ENCODE assay signal across 20 cellular contexts in genomic region chr19:18672044-18672451, GRCh38. TPM values are rescaled to one million over a fixed set of nuclear protein-coding genes. Genes with fewer than 3 reads are reported as not detected.
DNase-seq lines count a peak whose midpoint lies in the region; ATAC-seq and TF ChIP-seq lines count a peak whose summit lies in the region.
"Had no signal": no experiment of that assay in that cellular context is flagged by ENCODE, and none has a peak within 500 bp of the region (broad histone marks: within the 10 kb centered on the region; RNA-seq: fewer than 3 reads in every experiment).

No MANE protein-coding gene starts in this region.

- WGBS in esophagus, 2 donors: 51 to 70% methylated on average over 24 of the region's 24 CpGs

- intact Hi-C loops in breast epithelium (cut with DNase I; ENCODE audit: low total_unique reads) (no loop called here), MCF 10A (cut with micrococcal nuclease) (loop anchor here (10.0 kb wide), 1 partner anchor 197 kb away; no protein-coding TSS in a partner anchor), upper lobe of right lung (cut with DNase I) (no loop called here)

- H3K9ac ChIP-seq in neural progenitor cell: no peak overlapping the region

- no peak overlapping the region for H2AFZ ChIP-seq in neural progenitor cell (replicated peaks)

- H3K36me3 ChIP-seq in breast epithelium: peaks cover 4% of the 10 kb centered on the region
- peaks cover 0 to 22% of the 10 kb centered on the region in 2 donors for H3K36me3 ChIP-seq in esophagus (ENCODE audit: control insufficient read depth in 2 of 2, insufficient read depth in 2 of 2, low read length in 1 of 2)
- H3K36me3 ChIP-seq in upper lobe of right lung: peaks cover 20% of the 10 kb centered on the region
- H3K36me3 ChIP-seq in neural progenitor cell: no peaks in the 10 kb centered on the region

- H3K27me3 ChIP-seq in breast epithelium (no peaks in the 10 kb centered on the region), esophagus (ENCODE audit: control insufficient read depth in 1 of 2, insufficient read depth in 2 of 2, low read length in 2 of 2) (no peaks in the 10 kb centered on the region), upper lobe of right lung (no peaks in the 10 kb centered on the region), neural progenitor cell (no peaks in the 10 kb centered on the region)
- H3K27me3 ChIP-seq: SJSA1, upper lobe of left lung had no signal

- no peak for TF ChIP-seq POLR2A in breast epithelium (IDR thresholded peaks at IDR 0.05)

- H3K4me3 ChIP-seq in breast epithelium (no peak overlapping the region), esophagus (ENCODE audit: low read depth in 1 of 2, low read length in 2 of 2) (no peak overlapping the region), upper lobe of right lung (no peak overlapping the region), neural progenitor cell (no peak overlapping the region)
- H3K4me3 ChIP-seq: SJSA1, upper lobe of left lung had no signal

- peak overlapping the region; percentile 17 to 66 for H3K27ac ChIP-seq in breast epithelium
- peak overlapping the region; percentile 12 to 27 for H3K27ac ChIP-seq in esophagus (ENCODE audit: low read depth in 2 of 2, low read length in 1 of 2)
- no peak overlapping the region for H3K27ac ChIP-seq in upper lobe of right lung
- H3K27ac ChIP-seq in neural progenitor cell: no peak overlapping the region
- H3K27ac ChIP-seq: 22Rv1, SJSA1, upper lobe of left lung had no signal

- no peaks in the 10 kb centered on the region for H3K79me2 ChIP-seq in neural progenitor cell (ENCODE audit: low read depth)

- DNase-seq in breast epithelium (ENCODE audit: low spot score in 2 of 2) (no peak), MCF 10A (ENCODE audit: unreplicated experiment) (no peak), nephron progenitor cell (no peak), upper lobe of right lung (no peak), neural progenitor cell (ENCODE audit: low spot score) (no peak), kidney glomerular epithelial cell (lab: John Stamatoyannopoulos, UW) (no peak)
- DNase-seq: activated CD8-positive, alpha-beta T cell treated with anti-CD3 and anti-CD28 coated beads, Interleukin-2, amount 10 ng/mL, durations not matched to agents 7 days and 5 days; activated naive CD4-positive, alpha-beta T cell treated with anti-CD3 and anti-CD28 coated beads for 36 hours; activated T-cell treated with anti-CD3 and anti-CD28 coated beads, Interleukin-2, amount 50 U/mL, for 24 hours; AML-193; left colon; OCI-M1; upper lobe of left lung had no signal

- BruUV-seq in MCF 10A (replicated peaks; lab: Mats Ljungman, UMichigan): no TSS peak

- H3F3A ChIP-seq in neural progenitor cell (ENCODE audit: low read depth): peaks cover 8% of the 10 kb centered on the region

- no peaks in the 10 kb centered on the region for H3K9me3 ChIP-seq in breast epithelium
- peaks cover 0 to 14% of the 10 kb centered on the region in 2 donors for H3K9me3 ChIP-seq in esophagus (ENCODE audit: control insufficient read depth in 2 of 2, insufficient read depth in 1 of 2, low read depth in 1 of 2, low read length in 1 of 2)
- no peaks in the 10 kb centered on the region for H3K9me3 ChIP-seq in upper lobe of right lung
- no peaks in the 10 kb centered on the region for H3K9me3 ChIP-seq in neural progenitor cell (ENCODE audit: low read depth)
- H3K9me3 ChIP-seq: Caco-2, SJSA1, upper lobe of left lung had no signal

- TF ChIP-seq CTCF in breast epithelium (IDR thresholded peaks at IDR 0.05): no peak
- TF ChIP-seq CTCF in MCF 10A (IDR thresholded peaks at IDR 0.05; ENCODE audit: unreplicated experiment): no peak
- no peak for TF ChIP-seq CTCF in nephron progenitor cell (IDR thresholded peaks at IDR 0.05)
- TF ChIP-seq CTCF in upper lobe of right lung (IDR thresholded peaks at IDR 0.05): no peak
- TF ChIP-seq CTCF in neural progenitor cell (IDR thresholded peaks at IDR 0.05): no peak

- H3K36me3 Mint-ChIP-seq in MCF 10A (ENCODE audit: insufficient read depth, unreplicated experiment) (peaks cover 18% of the 10 kb centered on the region), nephron progenitor cell (ENCODE audit: low read depth) (peaks cover 15% of the 10 kb centered on the region), neural progenitor cell (peaks cover 5% of the 10 kb centered on the region)

- CTCF ChIA-PET in MCF 10A (lab: Yijun Ruan, JAX): interaction anchor here (0.7 to 2.5 kb wide), 2 partner anchors 83 to 696 kb away, joined by 3 to 9 read pairs; partner anchors contain the start of gene REX1BD

- no peak overlapping the region for H3K4me2 ChIP-seq in neural progenitor cell

- H4K20me1 ChIP-seq in neural progenitor cell (ENCODE audit: low read depth): no peaks in the 10 kb centered on the region

- H3K4me3 Mint-ChIP-seq in MCF 10A (ENCODE audit: unreplicated experiment): no peak overlapping the region
- peak overlapping the region; percentile 29 for H3K4me3 Mint-ChIP-seq in nephron progenitor cell
- H3K4me3 Mint-ChIP-seq in neural progenitor cell: no peak overlapping the region
- H3K4me3 Mint-ChIP-seq: activated CD8-positive, alpha-beta T cell treated with anti-CD3 and anti-CD28 coated beads, Interleukin-2, amount 10 ng/mL, durations not matched to agents 7 days and 5 days; activated naive CD4-positive, alpha-beta T cell treated with anti-CD3 and anti-CD28 coated beads for 36 hours; activated T-cell treated with anti-CD3 and anti-CD28 coated beads, Interleukin-2, amount 50 U/mL, for 24 hours; neural crest cell; stimulated activated memory B cell treated with anti-CD40 and anti-IgM and Interleukin-4, amounts not matched to agents 10 μg/mL and 1 μg/mL and 100 μg/mL, for 72 hours had no signal

- peak; percentile 3 for ATAC-seq in upper lobe of right lung
- ATAC-seq in HG02981 (IDR thresholded peaks at IDR 0.05; ENCODE audit: unreplicated experiment): no peak
- ATAC-seq: activated CD8-positive, alpha-beta T cell treated with anti-CD3 and anti-CD28 coated beads, Interleukin-2, amount 10 ng/mL, durations not matched to agents 7 days and 5 days; stimulated activated memory B cell treated with anti-CD40 and anti-IgM and Interleukin-4, amounts not matched to agents 10 μg/mL and 1 μg/mL and 100 μg/mL, for 72 hours had no signal

- H3K27me3 Mint-ChIP-seq in MCF 10A (ENCODE audit: insufficient read depth, unreplicated experiment): no peaks in the 10 kb centered on the region
- H3K27me3 Mint-ChIP-seq in nephron progenitor cell (ENCODE audit: low read depth, poor library complexity): peaks cover 6% of the 10 kb centered on the region
- peaks cover 2% of the 10 kb centered on the region for H3K27me3 Mint-ChIP-seq in neural progenitor cell (ENCODE audit: insufficient read depth, low read depth)
- H3K27me3 Mint-ChIP-seq: activated T-cell treated with anti-CD3 and anti-CD28 coated beads, Interleukin-2, amount 50 U/mL, for 24 hours; stimulated activated memory B cell treated with anti-CD40 and anti-IgM and Interleukin-4, amounts not matched to agents 10 μg/mL and 1 μg/mL and 100 μg/mL, for 72 hours had no signal

- POLR2A ChIA-PET in MCF 10A (lab: Yijun Ruan, JAX): no interaction called here

- H3K4me1 Mint-ChIP-seq in MCF 10A (ENCODE audit: insufficient read depth, unreplicated experiment): peaks cover under 1% of the 10 kb centered on the region
- H3K4me1 Mint-ChIP-seq in nephron progenitor cell: peaks cover 33% of the 10 kb centered on the region
- peaks cover 15% of the 10 kb centered on the region for H3K4me1 Mint-ChIP-seq in neural progenitor cell
- H3K4me1 Mint-ChIP-seq: stimulated activated memory B cell treated with anti-CD40 and anti-IgM and Interleukin-4, amounts not matched to agents 10 μg/mL and 1 μg/mL and 100 μg/mL, for 72 hours had no signal

- H3K4me1 ChIP-seq in breast epithelium (no peaks in the 10 kb centered on the region), esophagus (ENCODE audit: control insufficient read depth in 2 of 2, insufficient read depth in 2 of 2, low read length in 1 of 2) (peaks cover 2 to 4% of the 10 kb centered on the region in 2 donors), upper lobe of right lung (peaks cover 8% of the 10 kb centered on the region), neural progenitor cell (no peaks in the 10 kb centered on the region)
- H3K4me1 ChIP-seq: Caco-2 had no signal

- no peak overlapping the region for H3K27ac Mint-ChIP-seq in MCF 10A (ENCODE audit: low read depth, unreplicated experiment)
- no peak overlapping the region for H3K27ac Mint-ChIP-seq in nephron progenitor cell
- H3K27ac Mint-ChIP-seq in neural progenitor cell: no peak overlapping the region
- H3K27ac Mint-ChIP-seq: activated CD8-positive, alpha-beta T cell treated with anti-CD3 and anti-CD28 coated beads, Interleukin-2, amount 10 ng/mL, durations not matched to agents 7 days and 5 days; activated naive CD4-positive, alpha-beta T cell treated with anti-CD3 and anti-CD28 coated beads for 36 hours; activated T-cell treated with anti-CD3 and anti-CD28 coated beads, Interleukin-2, amount 50 U/mL, for 24 hours; stimulated activated memory B cell treated with anti-CD40 and anti-IgM and Interleukin-4, amounts not matched to agents 10 μg/mL and 1 μg/mL and 100 μg/mL, for 72 hours had no signal

- no peaks in the 10 kb centered on the region for H3K9me3 Mint-ChIP-seq in MCF 10A (ENCODE audit: unreplicated experiment)
- no peaks in the 10 kb centered on the region for H3K9me3 Mint-ChIP-seq in nephron progenitor cell
- no peaks in the 10 kb centered on the region for H3K9me3 Mint-ChIP-seq in neural progenitor cell
- H3K9me3 Mint-ChIP-seq: activated naive CD4-positive, alpha-beta T cell treated with anti-CD3 and anti-CD28 coated beads for 36 hours; activated T-cell treated with anti-CD3 and anti-CD28 coated beads, Interleukin-2, amount 50 U/mL, for 24 hours; neural crest cell; stimulated activated memory B cell treated with anti-CD40 and anti-IgM and Interleukin-4, amounts not matched to agents 10 μg/mL and 1 μg/mL and 100 μg/mL, for 72 hours had no signal

RNA-seq across cellular contexts. Expression of gene CRTC1, which starts 11.4 kb away (rescaled TPM):
- total RNA-seq in breast epithelium (1 to 10 TPM; 4.8 to 6.1 (median 5.9) TPM), MCF 10A (2022) (8.6 and 11.1 TPM in 2 replicates), upper lobe of right lung (13.8 TPM), neural progenitor cell (ENCODE audit: low replicate concordance) (2.4 and 5.7 TPM in 2 replicates)
- polyA plus RNA-seq in esophagus: 1 to 10 TPM; 2.1 to 4.0 TPM

RNA-seq across cellular contexts. Expression of gene KLHL26, which starts 35.2 kb away (rescaled TPM):
- total RNA-seq in breast epithelium: 10 to 100 TPM in 2 of 3 donors, 1 to 10 TPM in 1; 7.0 to 18.1 (median 14.7) TPM
- total RNA-seq in MCF 10A (2022): 6.6 and 8.9 TPM in 2 replicates
- 1 to 10 TPM; 1.8 to 2.0 TPM for polyA plus RNA-seq in esophagus
- 11.8 TPM for total RNA-seq in upper lobe of right lung
- 5.8 and 7.1 TPM in 2 replicates for total RNA-seq in neural progenitor cell (ENCODE audit: low replicate concordance)

RNA-seq across cellular contexts. Expression of gene TMEM59L, which starts 59.4 kb away (rescaled TPM):
- total RNA-seq in breast epithelium (1 to 10 TPM in 2 of 3 donors, not detected in 1; 1.2 to 2.3 TPM), MCF 10A (2022) (0.33 and 0.64 TPM in 2 replicates), upper lobe of right lung (2.2 TPM), neural progenitor cell (ENCODE audit: low replicate concordance) (0.11 and 1.4 TPM in 2 replicates)
- under 1 TPM; 0.41 to 0.71 TPM for polyA plus RNA-seq in esophagus
- total RNA-seq: activated CD8-positive, alpha-beta T cell treated with anti-CD3 and anti-CD28 coated beads, Interleukin-2, amount 10 ng/mL, durations not matched to agents 7 days and 5 days; SJSA1 had no signal

Comparison
In these comparisons a context has a peak if more than half of its experiments do, and no peak if none do; other contexts are left out.
1. H3K27ac ChIP-seq: peak in breast epithelium (2 of 2) and esophagus (2 of 2); none in upper lobe of right lung (single experiment) and neural progenitor cell (single experiment).